8 cellular contexts compared by ENCODE assay signal in genomic region chr5:69505306-69505705, GRCh38.
"Had no signal": no experiment of that assay in that cellular context is flagged by ENCODE, and none has a peak within 500 bp of the region (broad histone marks: within the 10 kb centered on the region; RNA-seq: fewer than 3 reads in every experiment).

No MANE protein-coding gene starts in this region.

- ATAC-seq: GM12878 had no signal

- DNase-seq: GDM1, GF-D8 had no signal

- FAIRE-seq: G401.6, GM12878, GM12891, GM12892, GM18507, GM19239 had no signal

- H3K4me3 ChIP-seq: GM12878 had no signal
